1 cellular context compared by ENCODE assay signal in genomic region chr2:222708274-222708710, GRCh38.
TF ChIP-seq lines count a peak whose summit lies in the region.

No MANE protein-coding gene starts in this region.

TF ChIP-seq in HepG2, 621 proteins besides CTCF, POLR2A, EP300 and RAD21 (continued from another document and continues in another):
- TF ChIP-seq, protein P1, sequence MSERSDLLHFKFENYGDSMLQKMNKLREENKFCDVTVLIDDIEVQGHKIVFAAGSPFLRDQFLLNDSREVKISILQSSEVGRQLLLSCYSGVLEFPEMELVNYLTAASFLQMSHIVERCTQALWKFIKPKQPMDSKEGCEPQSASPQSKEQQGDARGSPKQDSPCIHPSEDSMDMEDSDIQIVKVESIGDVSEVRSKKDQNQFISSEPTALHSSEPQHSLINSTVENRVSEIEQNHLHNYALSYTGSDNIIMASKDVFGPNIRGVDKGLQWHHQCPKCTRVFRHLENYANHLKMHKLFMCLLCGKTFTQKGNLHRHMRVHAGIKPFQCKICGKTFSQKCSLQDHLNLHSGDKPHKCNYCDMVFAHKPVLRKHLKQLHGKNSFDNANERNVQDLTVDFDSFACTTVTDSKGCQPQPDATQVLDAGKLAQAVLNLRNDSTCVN (CRISPR knock-in tag; IDR thresholded peaks at IDR 0.05; ENCODE audit: borderline replicate concordance), result no peak
- TF ChIP-seq TEAD2 (CRISPR knock-in tag; IDR thresholded peaks at IDR 0.05) (no peak), HDAC6 (IDR thresholded peaks at IDR 0.05; ENCODE audit: low read depth, low read length) (no peak), PAWR (CRISPR knock-in tag; IDR thresholded peaks at IDR 0.05; ENCODE audit: borderline replicate concordance) (no peak), RELA (CRISPR knock-in tag; IDR thresholded peaks at IDR 0.05) (0 out of 2 replicates have a peak, but pooled peaks have one; percentile 18), ZNF34 (CRISPR knock-in tag; IDR thresholded peaks at IDR 0.05; ENCODE audit: borderline replicate concordance) (no peak), POLR2AphosphoS5 (IDR thresholded peaks at IDR 0.05; ENCODE audit: low read depth, low read length) (no peak), ELK4 (CRISPR knock-in tag; IDR thresholded peaks at IDR 0.05; ENCODE audit: borderline replicate concordance) (no peak), SMC3 (IDR thresholded peaks at IDR 0.05; ENCODE audit: low read length) (peak; percentile 96), ZNF558 (CRISPR knock-in tag; IDR thresholded peaks at IDR 0.05; ENCODE audit: borderline replicate concordance) (no peak), THAP11 (CRISPR knock-in tag; IDR thresholded peaks at IDR 0.05) (0 out of 2 replicates have a peak, but pooled peaks have one; percentile 51), ZNF615 (CRISPR knock-in tag; IDR thresholded peaks at IDR 0.05; ENCODE audit: borderline replicate concordance) (no peak), ZSCAN29 (CRISPR knock-in tag; conservative IDR thresholded peaks at IDR 0.05) (no peak), ZBTB21 (CRISPR knock-in tag; IDR thresholded peaks at IDR 0.05) (no peak), SKIL (CRISPR knock-in tag; IDR thresholded peaks at IDR 0.05; ENCODE audit: borderline replicate concordance) (no peak), MTA3 (CRISPR knock-in tag; IDR thresholded peaks at IDR 0.05) (no peak), TEAD3 (CRISPR knock-in tag; optimal IDR thresholded peaks at IDR 0.05; ENCODE audit: borderline replicate concordance) (peak; percentile 75), ISX (CRISPR knock-in tag; conservative IDR thresholded peaks at IDR 0.05) (no peak), ZNF362 (CRISPR knock-in tag; IDR thresholded peaks at IDR 0.05; ENCODE audit: borderline replicate concordance) (no peak), FIP1L1 (IDR thresholded peaks at IDR 0.05; ENCODE audit: borderline replicate concordance, insufficient read depth, low read depth, low read length) (no peak), HDAC1 (CRISPR knock-in tag; IDR thresholded peaks at IDR 0.05) (peak; percentile 35; the same call in 1 of the 2 replicates), MLXIP (CRISPR knock-in tag; IDR thresholded peaks at IDR 0.05; ENCODE audit: borderline replicate concordance) (no peak), ETV5 (CRISPR knock-in tag; IDR thresholded peaks at IDR 0.05; ENCODE audit: borderline replicate concordance) (no peak), ZNF317 (CRISPR knock-in tag; IDR thresholded peaks at IDR 0.05) (no peak), NCOA1 (CRISPR knock-in tag; IDR thresholded peaks at IDR 0.05) (no peak), MBNL3 (CRISPR knock-in tag; conservative IDR thresholded peaks at IDR 0.05) (no peak), ZNF746 (CRISPR knock-in tag; IDR thresholded peaks at IDR 0.05) (no peak), ZNF709 (CRISPR knock-in tag; IDR thresholded peaks at IDR 0.05) (no peak), ZFP82 (CRISPR knock-in tag; IDR thresholded peaks at IDR 0.05; ENCODE audit: borderline replicate concordance) (no peak), ERF (CRISPR knock-in tag; IDR thresholded peaks at IDR 0.05) (peak; percentile 83; the same call in 1 of the 2 replicates), MATR3 (CRISPR knock-in tag; IDR thresholded peaks at IDR 0.05) (no peak), SNAPC4 (CRISPR knock-in tag; IDR thresholded peaks at IDR 0.05) (no peak), SAFB2 (CRISPR knock-in tag; IDR thresholded peaks at IDR 0.05; ENCODE audit: borderline replicate concordance, low read depth) (no peak), PHF8 (CRISPR knock-in tag; IDR thresholded peaks at IDR 0.05) (no peak; the same call in 1 of the 2 replicates), KDM6A (CRISPR knock-in tag; IDR thresholded peaks at IDR 0.05; ENCODE audit: low read depth) (no peak), MEIS1 (CRISPR knock-in tag; IDR thresholded peaks at IDR 0.05; ENCODE audit: borderline replicate concordance) (no peak), ZNF232 (CRISPR knock-in tag; IDR thresholded peaks at IDR 0.05; ENCODE audit: borderline replicate concordance) (no peak), RORA (CRISPR knock-in tag; IDR thresholded peaks at IDR 0.05) (no peak)
- TF ChIP-seq, protein P2, sequence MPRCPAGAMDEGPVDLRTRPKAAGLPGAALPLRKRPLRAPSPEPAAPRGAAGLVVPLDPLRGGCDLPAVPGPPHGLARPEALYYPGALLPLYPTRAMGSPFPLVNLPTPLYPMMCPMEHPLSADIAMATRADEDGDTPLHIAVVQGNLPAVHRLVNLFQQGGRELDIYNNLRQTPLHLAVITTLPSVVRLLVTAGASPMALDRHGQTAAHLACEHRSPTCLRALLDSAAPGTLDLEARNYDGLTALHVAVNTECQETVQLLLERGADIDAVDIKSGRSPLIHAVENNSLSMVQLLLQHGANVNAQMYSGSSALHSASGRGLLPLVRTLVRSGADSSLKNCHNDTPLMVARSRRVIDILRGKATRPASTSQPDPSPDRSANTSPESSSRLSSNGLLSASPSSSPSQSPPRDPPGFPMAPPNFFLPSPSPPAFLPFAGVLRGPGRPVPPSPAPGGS (CRISPR knock-in tag; IDR thresholded peaks at IDR 0.05), result no peak
- TF ChIP-seq, protein P3, sequence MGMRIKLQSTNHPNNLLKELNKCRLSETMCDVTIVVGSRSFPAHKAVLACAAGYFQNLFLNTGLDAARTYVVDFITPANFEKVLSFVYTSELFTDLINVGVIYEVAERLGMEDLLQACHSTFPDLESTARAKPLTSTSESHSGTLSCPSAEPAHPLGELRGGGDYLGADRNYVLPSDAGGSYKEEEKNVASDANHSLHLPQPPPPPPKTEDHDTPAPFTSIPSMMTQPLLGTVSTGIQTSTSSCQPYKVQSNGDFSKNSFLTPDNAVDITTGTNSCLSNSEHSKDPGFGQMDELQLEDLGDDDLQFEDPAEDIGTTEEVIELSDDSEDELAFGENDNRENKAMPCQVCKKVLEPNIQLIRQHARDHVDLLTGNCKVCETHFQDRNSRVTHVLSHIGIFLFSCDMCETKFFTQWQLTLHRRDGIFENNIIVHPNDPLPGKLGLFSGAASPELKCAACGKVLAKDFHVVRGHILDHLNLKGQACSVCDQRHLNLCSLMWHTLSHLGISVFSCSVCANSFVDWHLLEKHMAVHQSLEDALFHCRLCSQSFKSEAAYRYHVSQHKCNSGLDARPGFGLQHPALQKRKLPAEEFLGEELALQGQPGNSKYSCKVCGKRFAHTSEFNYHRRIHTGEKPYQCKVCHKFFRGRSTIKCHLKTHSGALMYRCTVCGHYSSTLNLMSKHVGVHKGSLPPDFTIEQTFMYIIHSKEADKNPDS (CRISPR knock-in tag; IDR thresholded peaks at IDR 0.05), result no peak
- TF ChIP-seq, protein P4, sequence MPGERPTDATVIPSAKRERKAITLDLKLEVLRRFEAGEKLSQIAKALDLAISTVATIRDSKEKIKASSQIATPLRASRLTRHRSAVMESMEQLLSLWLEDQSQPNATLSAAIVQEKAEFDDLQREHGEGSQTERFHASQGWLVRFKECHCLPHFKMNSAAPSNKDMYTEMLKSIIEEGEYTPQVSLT (CRISPR knock-in tag; IDR thresholded peaks at IDR 0.05; ENCODE audit: borderline replicate concordance, low read depth), result no peak
- TF ChIP-seq, protein P5, sequence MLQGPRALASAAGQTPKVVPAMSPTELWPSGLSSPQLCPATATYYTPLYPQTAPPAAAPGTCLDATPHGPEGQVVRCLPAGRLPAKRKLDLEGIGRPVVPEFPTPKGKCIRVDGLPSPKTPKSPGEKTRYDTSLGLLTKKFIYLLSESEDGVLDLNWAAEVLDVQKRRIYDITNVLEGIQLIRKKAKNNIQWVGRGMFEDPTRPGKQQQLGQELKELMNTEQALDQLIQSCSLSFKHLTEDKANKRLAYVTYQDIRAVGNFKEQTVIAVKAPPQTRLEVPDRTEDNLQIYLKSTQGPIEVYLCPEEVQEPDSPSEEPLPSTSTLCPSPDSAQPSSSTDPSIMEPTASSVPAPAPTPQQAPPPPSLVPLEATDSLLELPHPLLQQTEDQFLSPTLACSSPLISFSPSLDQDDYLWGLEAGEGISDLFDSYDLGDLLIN (CRISPR knock-in tag; IDR thresholded peaks at IDR 0.05; ENCODE audit: borderline replicate concordance), result no peak
- TF ChIP-seq, protein P6, sequence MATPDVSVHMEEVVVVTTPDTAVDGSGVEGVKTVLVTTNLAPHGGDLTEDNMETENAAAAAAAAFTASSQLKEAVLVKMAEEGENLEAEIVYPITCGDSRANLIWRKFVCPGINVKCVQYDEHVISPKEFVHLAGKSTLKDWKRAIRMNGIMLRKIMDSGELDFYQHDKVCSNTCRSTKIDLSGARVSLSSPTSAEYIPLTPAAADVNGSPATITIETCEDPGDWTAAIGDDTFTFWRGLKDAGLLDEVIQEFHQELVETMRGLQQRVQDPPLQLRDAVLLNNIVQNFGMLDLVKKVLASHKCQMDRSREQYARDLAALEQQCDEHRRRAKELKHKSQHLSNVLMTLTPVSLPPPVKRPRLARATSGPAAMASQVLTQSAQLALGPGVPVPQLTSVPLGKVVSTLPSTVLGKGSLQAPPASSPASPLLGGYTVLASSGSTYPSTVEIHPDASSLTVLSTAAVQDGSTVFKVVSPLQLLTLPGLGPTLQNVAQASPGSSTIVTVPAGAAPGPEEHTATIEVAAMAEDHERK (CRISPR knock-in tag; IDR thresholded peaks at IDR 0.05; ENCODE audit: low read depth), result no peak
